In the genomic region with DNA sequence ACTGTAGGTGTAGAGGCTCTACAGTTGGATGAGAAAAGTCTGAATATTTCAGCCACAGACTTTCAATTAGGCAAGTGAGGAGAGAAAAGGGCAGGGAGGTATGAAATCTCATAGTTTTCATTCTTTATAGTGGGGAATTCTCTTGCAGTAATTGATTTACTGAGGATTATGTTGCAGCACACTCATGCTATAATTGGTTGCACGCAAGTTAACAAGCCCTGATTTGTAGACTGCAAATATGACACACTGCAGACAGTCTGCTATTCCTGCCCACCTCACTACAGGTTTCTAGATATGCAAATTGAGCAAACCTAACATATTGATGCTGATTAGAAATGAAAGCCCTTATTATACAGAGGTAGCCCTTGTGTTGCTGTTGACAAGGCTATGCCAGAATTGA, we compare ENCODE assay signal across 30 cellular contexts.
"Had no signal": no experiment of that assay in that cellular context is flagged by ENCODE, and none has a peak within 500 bp of the region (broad histone marks: within the 10 kb centered on the region; RNA-seq: fewer than 3 reads in every experiment).

No MANE protein-coding gene starts in this region.

- DNase-seq: activated CD4-positive, alpha-beta memory T cell treated with anti-CD3 and anti-CD28 coated beads for 36 hours; activated CD4-positive, alpha-beta T cell treated with anti-CD3 and anti-CD28 coated beads, Interleukin-2, amount 10 ng/mL, durations not matched to agents 24 days and 14 days; activated CD4-positive, CD25-positive, alpha-beta regulatory T cell treated with anti-CD3 and anti-CD28 coated beads, Interleukin-2, amount 50 U/mL, for 72 hours; activated CD8-positive, alpha-beta memory T cell treated with anti-CD3 and anti-CD28 coated beads, Interleukin-2, amount 50 U/mL, for 48 hours; activated gamma-delta T cell treated with Interleukin-2 at 50 U/mL for 16 hours; activated naive CD4-positive, alpha-beta T cell treated with anti-CD3 and anti-CD28 coated beads, Interleukin-2, amount 50 U/mL, for 16 hours; activated T-cell treated with anti-CD3 and anti-CD28 coated beads, Interleukin-2, amount 50 U/mL, for 24 hours; amygdala; cerebellar nuclear complex; colonic mucosa; effector CD8-positive, alpha-beta T cell; gastrocnemius medialis; glutamatergic neuron; left lung; mesendoderm; mucosa of descending colon; right cardiac atrium; stimulated activated CD4-positive, alpha-beta T cell treated with anti-CD3 and anti-CD28 coated beads, Interleukin-12 subunit alpha, Interleukin-12 subunit beta, amount 100 ng/mL, for 4 hours; stimulated activated CD4-positive, alpha-beta T cell treated with anti-CD3 and anti-CD28 coated beads, Interleukin-4, amount 100 ng/mL, for 24 hours; T-helper 17 cell; trophoblast cell had no signal

- H3K4me3 ChIP-seq: colonic mucosa, gastrocnemius medialis, left lung, lung, mucosa of descending colon, skin epidermis, thoracic aorta had no signal

- H3K36me3 ChIP-seq: colonic mucosa, gastrocnemius medialis, left lung, thoracic aorta had no signal

- H3K9me3 ChIP-seq: colonic mucosa, gastrocnemius medialis, left lung, mucosa of descending colon, thoracic aorta had no signal

- H3K27ac Mint-ChIP-seq: activated CD4-positive, alpha-beta memory T cell treated with anti-CD3 and anti-CD28 coated beads for 36 hours; activated CD4-positive, alpha-beta T cell treated with anti-CD3 and anti-CD28 coated beads, Interleukin-2, amount 10 ng/mL, durations not matched to agents 24 days and 14 days; activated T-cell treated with anti-CD3 and anti-CD28 coated beads, Interleukin-2, amount 50 U/mL, for 24 hours; natural killer cell treated with Interleukin-12 subunit alpha and Interleukin-12 subunit beta and Interleukin-15 and Interleukin-18, amount 100 ng/mL, for 72 hours; stimulated activated effector memory CD8-positive, alpha-beta T cell treated with anti-CD3 and anti-CD28 coated beads, Interleukin-12 subunit alpha, Interleukin-12 subunit beta, amount 100 ng/mL, for 72 hours; stimulated activated naive CD8-positive, alpha-beta T cell treated with anti-CD3 and anti-CD28 coated beads, Interleukin-15, Interleukin-2, amounts not matched to agents 100 ng/mL and 50 ng/mL, for 24 hours; T-helper 17 cell had no signal

- H3K4me1 ChIP-seq: colonic mucosa had no signal

- H3K27me3 ChIP-seq: colonic mucosa, gastrocnemius medialis, left lung had no signal

- H3K9me3 Mint-ChIP-seq: activated CD4-positive, alpha-beta memory T cell treated with anti-CD3 and anti-CD28 coated beads for 36 hours; activated CD4-positive, alpha-beta T cell treated with anti-CD3 and anti-CD28 coated beads, Interleukin-2, amount 10 ng/mL, durations not matched to agents 24 days and 14 days; activated T-cell treated with anti-CD3 and anti-CD28 coated beads, Interleukin-2, amount 50 U/mL, for 24 hours; stimulated activated naive CD8-positive, alpha-beta T cell treated with anti-CD3 and anti-CD28 coated beads, Interleukin-15, Interleukin-2, amounts not matched to agents 100 ng/mL and 50 ng/mL, for 24 hours had no signal

- FAIRE-seq: endometrium, islet of Langerhans, urothelium cell line had no signal

- H3K27ac ChIP-seq: colonic mucosa, gastrocnemius medialis, left lung, skin epidermis, thoracic aorta had no signal

- H3K4me1 Mint-ChIP-seq: activated CD4-positive, alpha-beta T cell treated with anti-CD3 and anti-CD28 coated beads, Interleukin-2, amount 10 ng/mL, durations not matched to agents 24 days and 14 days; stimulated activated effector memory CD8-positive, alpha-beta T cell treated with anti-CD3 and anti-CD28 coated beads, Interleukin-12 subunit alpha, Interleukin-12 subunit beta, amount 100 ng/mL, for 72 hours; T-helper 17 cell had no signal

- H3K36me3 Mint-ChIP-seq: activated CD4-positive, alpha-beta memory T cell treated with anti-CD3 and anti-CD28 coated beads for 36 hours; natural killer cell treated with Interleukin-12 subunit alpha and Interleukin-12 subunit beta and Interleukin-15 and Interleukin-18, amount 100 ng/mL, for 72 hours; stimulated activated effector memory CD8-positive, alpha-beta T cell treated with anti-CD3 and anti-CD28 coated beads, Interleukin-12 subunit alpha, Interleukin-12 subunit beta, amount 100 ng/mL, for 72 hours had no signal

- H3K4me3 Mint-ChIP-seq: activated CD4-positive, alpha-beta memory T cell treated with anti-CD3 and anti-CD28 coated beads for 36 hours; activated CD4-positive, alpha-beta T cell treated with anti-CD3 and anti-CD28 coated beads, Interleukin-2, amount 10 ng/mL, durations not matched to agents 24 days and 14 days; activated T-cell treated with anti-CD3 and anti-CD28 coated beads, Interleukin-2, amount 50 U/mL, for 24 hours; natural killer cell treated with Interleukin-12 subunit alpha and Interleukin-12 subunit beta and Interleukin-15 and Interleukin-18, amount 100 ng/mL, for 72 hours; stimulated activated effector memory CD8-positive, alpha-beta T cell treated with anti-CD3 and anti-CD28 coated beads, Interleukin-12 subunit alpha, Interleukin-12 subunit beta, amount 100 ng/mL, for 72 hours; stimulated activated naive CD8-positive, alpha-beta T cell treated with anti-CD3 and anti-CD28 coated beads, Interleukin-15, Interleukin-2, amounts not matched to agents 100 ng/mL and 50 ng/mL, for 24 hours; T-helper 17 cell had no signal
